13 cellular contexts compared by ENCODE assay signal in the genomic region with DNA sequence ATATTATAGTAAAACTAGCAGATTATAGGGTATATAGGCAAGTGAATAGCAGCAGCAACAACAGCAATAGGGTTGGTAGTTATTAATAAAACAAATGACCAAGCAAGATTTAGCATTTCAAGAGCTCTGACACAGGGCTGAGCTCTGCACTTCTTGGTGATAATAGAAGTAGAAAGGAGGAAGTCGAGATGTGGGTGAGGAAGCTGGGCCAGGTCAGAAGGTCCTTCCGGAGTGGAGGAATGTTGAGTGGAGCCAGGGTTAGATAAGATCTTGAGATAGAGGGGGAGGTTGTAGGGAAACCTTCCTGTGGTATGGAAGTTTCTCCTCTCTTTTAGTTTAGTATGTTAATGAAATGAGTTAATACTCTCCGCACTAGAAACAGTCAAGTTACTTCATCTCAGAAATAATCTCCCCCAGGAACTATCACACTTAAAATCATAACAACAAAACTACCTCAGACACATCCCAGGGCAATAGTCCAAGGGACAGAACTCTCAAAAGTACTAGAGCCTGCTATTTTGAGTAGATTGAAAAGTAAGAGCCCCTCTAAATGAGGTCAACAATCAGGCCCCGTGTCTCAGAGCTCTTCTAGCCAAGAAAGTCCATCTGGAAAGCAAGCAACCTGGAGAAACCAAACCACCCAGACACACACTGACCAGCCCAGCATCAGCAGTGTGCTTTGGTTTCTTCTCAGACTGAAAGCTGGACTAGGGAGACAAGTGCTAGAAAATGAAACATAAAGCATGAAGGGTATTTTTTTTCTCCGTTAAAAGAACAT. TPM values are rescaled to one million over a fixed set of nuclear protein-coding genes. Genes with fewer than 3 reads are reported as not detected.
DNase-seq lines count a peak whose midpoint lies in the region; ATAC-seq, FAIRE-seq and TF ChIP-seq lines count a peak whose summit lies in the region.
"Had no signal": no experiment of that assay in that cellular context is flagged by ENCODE, and none has a peak within 500 bp of the region (broad histone marks: within the 10 kb centered on the region; RNA-seq: fewer than 3 reads in every experiment).

No MANE protein-coding gene starts in this region.

- no peak for TF ChIP-seq CTCF in PC-3 (conservative IDR thresholded peaks at IDR 0.05; ENCODE audit: low read depth, low read length)
- TF ChIP-seq CTCF in gastroesophageal sphincter (IDR thresholded peaks at IDR 0.05), result no peak
- no peak for TF ChIP-seq CTCF in CD8-positive, alpha-beta T cell (IDR thresholded peaks at IDR 0.05)

- no peaks in the 10 kb centered on the region for H4K20me1 ChIP-seq in PC-3 (ENCODE audit: low read length)

- H3K27me3 ChIP-seq in PC-3 (ENCODE audit: low read length), result no peaks in the 10 kb centered on the region
- no peaks in the 10 kb centered on the region for H3K27me3 ChIP-seq in gastroesophageal sphincter
- H3K27me3 ChIP-seq in CD8-positive, alpha-beta T cell (ENCODE audit: insufficient read depth, low read length), result no peaks in the 10 kb centered on the region
- H3K27me3 ChIP-seq: neural progenitor cell had no signal

- H3K9me3 ChIP-seq in PC-3 (ENCODE audit: low read length) (peaks cover 12% of the 10 kb centered on the region), gastroesophageal sphincter (no peaks in the 10 kb centered on the region)
- no peaks in the 10 kb centered on the region for H3K9me3 ChIP-seq in CD8-positive, alpha-beta T cell (ENCODE audit: low read length)

- H3K36me3 ChIP-seq in PC-3 (ENCODE audit: low read depth, low read length), result peaks cover 9% of the 10 kb centered on the region
- H3K36me3 ChIP-seq in gastroesophageal sphincter, result no peaks in the 10 kb centered on the region
- H3K36me3 ChIP-seq in CD8-positive, alpha-beta T cell (ENCODE audit: insufficient read depth, low read length), result no peaks in the 10 kb centered on the region
- H3K36me3 ChIP-seq: neural progenitor cell had no signal

- no peak overlapping the region for H3K27ac Mint-ChIP-seq in CD8-positive, alpha-beta T cell
- H3K27ac Mint-ChIP-seq: GM23338, neural progenitor cell had no signal

- 63 to 68% methylated on average over 4 to 5 of the region's 5 CpGs for WGBS in gastroesophageal sphincter (ENCODE audit: low coverage in 1 of 2), 2 donors

- peaks cover 34% of the 10 kb centered on the region for H3K4me1 ChIP-seq in PC-3 (ENCODE audit: insufficient read depth, low read length)
- no peaks in the 10 kb centered on the region for H3K4me1 ChIP-seq in gastroesophageal sphincter
- no peaks in the 10 kb centered on the region for H3K4me1 ChIP-seq in CD8-positive, alpha-beta T cell (ENCODE audit: insufficient read depth, low read length)
- H3K4me1 ChIP-seq: neural progenitor cell had no signal

- no peak for TF ChIP-seq POLR2A in gastroesophageal sphincter (IDR thresholded peaks at IDR 0.05)

- DNase-seq in GM18507 (ENCODE audit: extremely low spot score, insufficient read length, low read depth), result no peak
- DNase-seq in PC-3, result peak; percentile 66
- DNase-seq in non-pigmented ciliary epithelial cell (ENCODE audit: low read depth), result peak; percentile 3
- no peak for DNase-seq in occipital lobe (lab: John Stamatoyannopoulos, UW)
- no peak for DNase-seq in T-helper 2 cell
- DNase-seq in CD8-positive, alpha-beta T cell, result no peak
- DNase-seq: NCI-H2081, T1000 had no signal

- no peaks in the 10 kb centered on the region for H3K4me1 Mint-ChIP-seq in CD8-positive, alpha-beta T cell (ENCODE audit: low read depth)
- H3K4me1 Mint-ChIP-seq: GM23338 had no signal

- no peaks in the 10 kb centered on the region for H3K79me2 ChIP-seq in PC-3 (ENCODE audit: low read length)

- peaks cover 10% of the 10 kb centered on the region for H3F3A ChIP-seq in PC-3 (ENCODE audit: low read length, unreplicated experiment)

- ATAC-seq in PC-3, result peak; percentile 10
- ATAC-seq in gastroesophageal sphincter, result peak; percentile 43
- ATAC-seq in HG02610 (IDR thresholded peaks at IDR 0.05; ENCODE audit: unreplicated experiment), result no peak
- no peak for ATAC-seq in CD8-positive, alpha-beta T cell
- ATAC-seq: GM23338 had no signal

- H3K27ac ChIP-seq in PC-3 (ENCODE audit: low read length) (peak overlapping the region; percentile 93), gastroesophageal sphincter (no peak overlapping the region)
- no peak overlapping the region for H3K27ac ChIP-seq in CD8-positive, alpha-beta T cell (ENCODE audit: low read depth, low read length)
- H3K27ac ChIP-seq: neural progenitor cell had no signal

- peak overlapping the region; percentile 61 for H2AFZ ChIP-seq in PC-3 (ENCODE audit: low read length)
- H2AFZ ChIP-seq: GM23338, neural progenitor cell had no signal

- no peak overlapping the region for H3K4me3 Mint-ChIP-seq in CD8-positive, alpha-beta T cell
- H3K4me3 Mint-ChIP-seq: GM23338, neural progenitor cell had no signal

- BruUV-seq in PC-3 (replicated peaks; lab: Mats Ljungman, UMichigan), result no TSS peak

- peak overlapping the region; percentile 8; the same call in 1 of the 2 replicates for H3K4me3 ChIP-seq in PC-3 (ENCODE audit: low read length)
- H3K4me3 ChIP-seq in gastroesophageal sphincter, result no peak overlapping the region
- H3K4me3 ChIP-seq in CD8-positive, alpha-beta T cell (ENCODE audit: low read depth, low read length), result no peak overlapping the region
- H3K4me3 ChIP-seq: GM23338, neural progenitor cell had no signal

- no peaks in the 10 kb centered on the region for H3K9me2 ChIP-seq in PC-3 (replicated peaks; ENCODE audit: low read length)

- peak; percentile 52 for FAIRE-seq in GM18507 (lab: Jason Lieb, UNC)
- FAIRE-seq: astrocyte had no signal

- H3K9ac ChIP-seq in PC-3 (ENCODE audit: low read length), result peak overlapping the region; percentile 58
- H3K9ac ChIP-seq: neural progenitor cell had no signal

- peak overlapping the region; percentile 69 for H3K4me2 ChIP-seq in PC-3 (ENCODE audit: low read length)
- H3K4me2 ChIP-seq: GM23338, neural progenitor cell had no signal

- POLR2A ChIA-PET in PC-3 (lab: Charles Lee; ENCODE audit: unreplicated experiment), result interaction anchor here (0.7 kb wide), 1 partner anchor 506 kb away, joined by 3 read pairs; no protein-coding TSS in a partner anchor
- POLR2A ChIA-PET in CD8-positive, alpha-beta T cell (lab: Charles Lee), result no interaction called here

- no peaks in the 10 kb centered on the region for H3K27me3 Mint-ChIP-seq in CD8-positive, alpha-beta T cell (ENCODE audit: low read depth)

- CTCF ChIA-PET in PC-3 (lab: Charles Lee), result interaction anchor here (1.3 kb wide), 1 partner anchor 26 kb away, joined by 3 read pairs; no protein-coding TSS in a partner anchor
- CTCF ChIA-PET in CD8-positive, alpha-beta T cell (lab: Charles Lee), result no interaction called here

- intact Hi-C loops in PC-3 (cut with micrococcal nuclease), result loop anchor here (1.0 kb wide), 3 partner anchors 44 to 200 kb away; no protein-coding TSS in a partner anchor
- intact Hi-C loops in CD8-positive, alpha-beta T cell (cut with DNase I, micrococcal nuclease), result no loop called here

- H3K36me3 Mint-ChIP-seq in CD8-positive, alpha-beta T cell, result no peaks in the 10 kb centered on the region
- H3K36me3 Mint-ChIP-seq: neural progenitor cell had no signal

- no peak for TF ChIP-seq EP300 in gastroesophageal sphincter (IDR thresholded peaks at IDR 0.05)

- H3K9me3 Mint-ChIP-seq in CD8-positive, alpha-beta T cell, result peaks cover 5% of the 10 kb centered on the region
- H3K9me3 Mint-ChIP-seq: GM23338, neural progenitor cell had no signal

RNA-seq across cellular contexts. Expression of gene ATP1B1, which starts 45.4 kb away (rescaled TPM):
- 68.7 and 76.6 TPM in 2 replicates for total RNA-seq in PC-3 (2014; rRNA removed)
- 100 to 1,000 TPM in 2 of 4 donors, 10 to 100 TPM in 2; 94.8 to 137 (median 103) TPM for total RNA-seq in gastroesophageal sphincter
- 233 TPM for total RNA-seq in occipital lobe
- 1 to 10 TPM; 2.6 to 3.0 TPM for total RNA-seq in CD8-positive, alpha-beta T cell

Comparison
In these comparisons a context has a peak if more than half of its experiments do, and no peak if none do; other contexts are left out.
1. DNase-seq: peak in PC-3 (single experiment) and non-pigmented ciliary epithelial cell (single experiment); none in GM18507 (single experiment), occipital lobe (single experiment), T-helper 2 cell (0 of 5) and CD8-positive, alpha-beta T cell (0 of 7).
2. ATAC-seq: peak in PC-3 (single experiment) and gastroesophageal sphincter (single experiment); none in HG02610 (single experiment) and CD8-positive, alpha-beta T cell (single experiment).
3. RNA of gene ATP1B1, which starts 45.4 kb away (total RNA-seq): 233 TPM in occipital lobe (single experiment), 94.8 to 137 TPM in gastroesophageal sphincter and 68.7 to 76.6 TPM in PC-3; 2.6 to 3.0 TPM in CD8-positive, alpha-beta T cell; every median in the first group is over 10 times any median in the second.